12 cellular contexts compared by ENCODE assay signal in the genomic region with DNA sequence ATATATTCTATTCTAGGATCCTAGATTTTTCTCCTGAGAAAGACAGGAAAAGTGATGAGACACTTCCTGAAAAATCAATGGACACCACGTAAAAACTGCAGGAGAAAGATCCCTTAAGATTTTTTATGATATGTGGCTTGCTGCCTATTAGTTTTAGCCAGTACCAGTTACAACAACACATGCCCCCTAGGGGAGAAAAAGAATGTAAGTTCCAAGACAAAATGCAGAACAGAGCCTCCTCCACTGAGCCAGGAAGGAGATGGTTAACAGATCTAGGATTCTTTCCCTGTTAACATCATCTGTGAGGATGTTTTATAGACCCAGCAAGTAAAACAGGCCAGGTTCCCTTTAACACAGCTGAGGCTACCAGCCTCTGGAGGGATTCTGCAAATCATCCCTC.
A peak's percentile ranks its signal among the peaks of the same experiment; 100 is the strongest.
DNase-seq lines count a peak whose midpoint lies in the region; ATAC-seq and TF ChIP-seq lines count a peak whose summit lies in the region.
"Had no signal": no experiment of that assay in that cellular context is flagged by ENCODE, and none has a peak within 500 bp of the region (broad histone marks: within the 10 kb centered on the region; RNA-seq: fewer than 3 reads in every experiment).

No MANE protein-coding gene starts in this region.

- H3K27me3 ChIP-seq in left ventricle myocardium inferior (ENCODE audit: low read depth) (no peaks in the 10 kb centered on the region), heart right ventricle (no peaks in the 10 kb centered on the region), OCI-LY3 (ENCODE audit: low read depth, low read length) (0 out of 2 replicates have a peak, but pooled peaks cover 5% of the 10 kb centered on the region), upper lobe of right lung (no peaks in the 10 kb centered on the region), testis (no peaks in the 10 kb centered on the region)
- H3K27me3 ChIP-seq: BLaER1 treated with 17β-estradiol and CSF1 and Interleukin-3, amounts not matched to agents 10 nM and 100 nM; ovary had no signal

- peaks cover 7% of the 10 kb centered on the region for H3K36me3 Mint-ChIP-seq in glutamatergic neuron (ENCODE audit: unreplicated experiment)

- H3K4me3 Mint-ChIP-seq in glutamatergic neuron (ENCODE audit: unreplicated experiment), result no peak overlapping the region

- TF ChIP-seq CTCF in left ventricle myocardium inferior (IDR thresholded peaks at IDR 0.05; ENCODE audit: borderline replicate concordance) (peak; percentile 25), heart right ventricle (IDR thresholded peaks at IDR 0.05) (peak in 4 of 9 donors; percentile 7 to 20 (median 14)), OCI-LY3 (IDR thresholded peaks at IDR 0.05; ENCODE audit: low read depth, low read length) (peak; percentile 54), glutamatergic neuron (IDR thresholded peaks at IDR 0.05; ENCODE audit: partially characterized antibody, unreplicated experiment) (peak; percentile 28), upper lobe of right lung (IDR thresholded peaks at IDR 0.05) (peak; percentile 23), testis (IDR thresholded peaks at IDR 0.05) (no peak)

- H3K9me3 ChIP-seq in left ventricle myocardium inferior (replicated peaks) (peaks cover 12% of the 10 kb centered on the region), heart right ventricle (peaks cover 0 to 23% (median 0%) of the 10 kb centered on the region in 11 donors), OCI-LY3 (ENCODE audit: insufficient read depth, low read length) (peaks cover 3% of the 10 kb centered on the region; the same call in 1 of the 2 replicates), upper lobe of right lung (no peaks in the 10 kb centered on the region), testis (no peaks in the 10 kb centered on the region)
- H3K9me3 ChIP-seq: ovary had no signal

- no peak for DNase-seq in left ventricle myocardium inferior
- DNase-seq in heart right ventricle, result no peak
- DNase-seq in glutamatergic neuron, result no peak
- no peak for DNase-seq in upper lobe of right lung
- no peak for DNase-seq in posterior cingulate gyrus
- no peak for DNase-seq in testis
- DNase-seq: activated T-cell treated with anti-CD3 and anti-CD28 coated beads, Interleukin-2, amount 50 U/mL, for 1 hour; NCI-H510A; ovary had no signal

- no peak overlapping the region for H3K9ac ChIP-seq in OCI-LY3 (ENCODE audit: low read length)
- H3K9ac ChIP-seq: BLaER1 treated with 17β-estradiol and CSF1 and Interleukin-3, amounts not matched to agents 10 nM and 100 nM had no signal

- H3K4me3 ChIP-seq in left ventricle myocardium inferior (no peak overlapping the region), heart right ventricle (no peak overlapping the region), OCI-LY3 (ENCODE audit: low read length) (no peak overlapping the region), upper lobe of right lung (no peak overlapping the region), testis (no peak overlapping the region)
- H3K4me3 ChIP-seq: BLaER1 treated with 17β-estradiol and CSF1 and Interleukin-3, amounts not matched to agents 10 nM and 100 nM; ovary had no signal

- H3K4me2 ChIP-seq in OCI-LY3 (ENCODE audit: low read length), result no peak overlapping the region
- H3K4me2 ChIP-seq: BLaER1 treated with 17β-estradiol and CSF1 and Interleukin-3, amounts not matched to agents 10 nM and 100 nM had no signal

- H4K20me1 ChIP-seq in OCI-LY3 (ENCODE audit: insufficient read depth, low read length), result no peaks in the 10 kb centered on the region
- H4K20me1 ChIP-seq: BLaER1 treated with 17β-estradiol and CSF1 and Interleukin-3, amounts not matched to agents 10 nM and 100 nM had no signal

- peaks cover 2% of the 10 kb centered on the region for H3K9me3 Mint-ChIP-seq in glutamatergic neuron (ENCODE audit: unreplicated experiment)

- no peaks in the 10 kb centered on the region for H3K27me3 Mint-ChIP-seq in glutamatergic neuron (ENCODE audit: unreplicated experiment)

- WGBS in heart right ventricle, 2 donors, result 24 to 44% methylated on average over 1 of the region's 1 CpG
- WGBS in testis, 2 donors, result 24 to 46% methylated on average over 1 of the region's 1 CpG

- H3K36me3 ChIP-seq in left ventricle myocardium inferior, result no peaks in the 10 kb centered on the region
- H3K36me3 ChIP-seq in heart right ventricle, result no peaks in the 10 kb centered on the region
- H3K36me3 ChIP-seq in OCI-LY3 (replicated peaks; ENCODE audit: low read depth, low read length), result no peaks in the 10 kb centered on the region
- no peaks in the 10 kb centered on the region for H3K36me3 ChIP-seq in upper lobe of right lung
- H3K36me3 ChIP-seq in testis (ENCODE audit: low read depth, missing control alignments), result no peaks in the 10 kb centered on the region
- H3K36me3 ChIP-seq: BLaER1 treated with 17β-estradiol and CSF1 and Interleukin-3, amounts not matched to agents 10 nM and 100 nM; ovary had no signal

- H3K79me2 ChIP-seq in OCI-LY3 (ENCODE audit: low read length), result no peaks in the 10 kb centered on the region

- no peak overlapping the region for H2AFZ ChIP-seq in OCI-LY3 (ENCODE audit: low read depth, low read length)

- TF ChIP-seq POLR2A in testis (IDR thresholded peaks at IDR 0.05), result no peak

- intact Hi-C loops in left ventricle myocardium inferior (cut with micrococcal nuclease) (no loop called here), heart right ventricle (cut with DNase I) (no loop called here), upper lobe of right lung (cut with DNase I) (no loop called here), posterior cingulate gyrus (cut with DNase I) (no loop called here), testis (cut with DNase I; ENCODE audit: low total_unique reads) (no loop called here)

- ATAC-seq in heart right ventricle (no peak), upper lobe of right lung (no peak), GM21529 (IDR thresholded peaks at IDR 0.05; ENCODE audit: unreplicated experiment) (no peak)

- H3K27ac Mint-ChIP-seq in glutamatergic neuron (ENCODE audit: unreplicated experiment), result peak overlapping the region; percentile 50

- no peak overlapping the region for H3K27ac ChIP-seq in left ventricle myocardium inferior (replicated peaks)
- H3K27ac ChIP-seq in heart right ventricle, result no peak overlapping the region
- no peak overlapping the region for H3K27ac ChIP-seq in OCI-LY3 (ENCODE audit: low read length)
- no peak overlapping the region for H3K27ac ChIP-seq in upper lobe of right lung
- H3K27ac ChIP-seq in testis, result no peak overlapping the region
- H3K27ac ChIP-seq: BLaER1 treated with 17β-estradiol and CSF1 and Interleukin-3, amounts not matched to agents 10 nM and 100 nM; ovary had no signal

- peaks cover 19% of the 10 kb centered on the region for H3K4me1 Mint-ChIP-seq in glutamatergic neuron (ENCODE audit: low read depth, unreplicated experiment)

- H3K4me1 ChIP-seq in left ventricle myocardium inferior (no peaks in the 10 kb centered on the region), heart right ventricle (no peaks in the 10 kb centered on the region), OCI-LY3 (ENCODE audit: low read length) (peaks cover 16% of the 10 kb centered on the region), upper lobe of right lung (no peaks in the 10 kb centered on the region), testis (no peaks in the 10 kb centered on the region)
- H3K4me1 ChIP-seq: BLaER1 treated with 17β-estradiol and CSF1 and Interleukin-3, amounts not matched to agents 10 nM and 100 nM had no signal

Comparison
In these comparisons a context has a peak if more than half of its experiments do, and no peak if none do; other contexts are left out.
1. CTCF ChIP-seq: peak in left ventricle myocardium inferior (single experiment), OCI-LY3 (single experiment), glutamatergic neuron (single experiment) and upper lobe of right lung (single experiment); none in testis (0 of 3).